ENCODE assay signal across 1 cellular context in genomic region chr17:48247603-48248002, GRCh38.
TF ChIP-seq lines count a peak whose summit lies in the region.

No MANE protein-coding gene starts in this region.

TF ChIP-seq in K562, 482 proteins besides CTCF, POLR2A, EP300 and RAD21 (continued from another document):
- TF ChIP-seq STAT5B (CRISPR knock-in tag; IDR thresholded peaks at IDR 0.05) (no peak), SAFB (IDR thresholded peaks at IDR 0.05; ENCODE audit: borderline replicate concordance, low read depth, low read length) (no peak), CREB3L1 (IDR thresholded peaks at IDR 0.05; ENCODE audit: borderline replicate concordance, low read depth) (no peak), SMARCC2 (IDR thresholded peaks at IDR 0.05; ENCODE audit: low read depth) (no peak), LCOR (CRISPR knock-in tag; IDR thresholded peaks at IDR 0.05) (no peak), ZNF274 (IDR thresholded peaks at IDR 0.05; ENCODE audit: borderline replicate concordance, low read depth, low read length) (no peak), RFX7 (CRISPR knock-in tag; IDR thresholded peaks at IDR 0.05) (no peak), TAL1 (IDR thresholded peaks at IDR 0.05) (no peak)
- TF ChIP-seq, protein P1, sequence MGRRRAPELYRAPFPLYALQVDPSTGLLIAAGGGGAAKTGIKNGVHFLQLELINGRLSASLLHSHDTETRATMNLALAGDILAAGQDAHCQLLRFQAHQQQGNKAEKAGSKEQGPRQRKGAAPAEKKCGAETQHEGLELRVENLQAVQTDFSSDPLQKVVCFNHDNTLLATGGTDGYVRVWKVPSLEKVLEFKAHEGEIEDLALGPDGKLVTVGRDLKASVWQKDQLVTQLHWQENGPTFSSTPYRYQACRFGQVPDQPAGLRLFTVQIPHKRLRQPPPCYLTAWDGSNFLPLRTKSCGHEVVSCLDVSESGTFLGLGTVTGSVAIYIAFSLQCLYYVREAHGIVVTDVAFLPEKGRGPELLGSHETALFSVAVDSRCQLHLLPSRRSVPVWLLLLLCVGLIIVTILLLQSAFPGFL (CRISPR knock-in tag; IDR thresholded peaks at IDR 0.05) = no peak
- TF ChIP-seq, protein P2, sequence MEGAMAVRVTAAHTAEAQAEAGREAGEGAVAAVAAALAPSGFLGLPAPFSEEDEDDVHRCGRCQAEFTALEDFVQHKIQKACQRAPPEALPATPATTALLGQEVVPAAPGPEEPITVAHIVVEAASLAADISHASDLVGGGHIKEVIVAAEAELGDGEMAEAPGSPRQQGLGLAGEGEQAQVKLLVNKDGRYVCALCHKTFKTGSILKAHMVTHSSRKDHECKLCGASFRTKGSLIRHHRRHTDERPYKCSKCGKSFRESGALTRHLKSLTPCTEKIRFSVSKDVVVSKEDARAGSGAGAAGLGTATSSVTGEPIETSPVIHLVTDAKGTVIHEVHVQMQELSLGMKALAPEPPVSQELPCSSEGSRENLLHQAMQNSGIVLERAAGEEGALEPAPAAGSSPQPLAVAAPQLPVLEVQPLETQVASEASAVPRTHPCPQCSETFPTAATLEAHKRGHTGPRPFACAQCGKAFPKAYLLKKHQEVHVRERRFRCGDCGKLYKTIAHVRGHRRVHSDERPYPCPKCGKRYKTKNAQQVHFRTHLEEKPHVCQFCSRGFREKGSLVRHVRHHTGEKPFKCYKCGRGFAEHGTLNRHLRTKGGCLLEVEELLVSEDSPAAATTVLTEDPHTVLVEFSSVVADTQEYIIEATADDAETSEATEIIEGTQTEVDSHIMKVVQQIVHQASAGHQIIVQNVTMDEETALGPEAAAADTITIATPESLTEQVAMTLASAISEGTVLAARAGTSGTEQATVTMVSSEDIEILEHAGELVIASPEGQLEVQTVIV (CRISPR knock-in tag; IDR thresholded peaks at IDR 0.05; ENCODE audit: borderline replicate concordance) = no peak
- TF ChIP-seq, protein P3, sequence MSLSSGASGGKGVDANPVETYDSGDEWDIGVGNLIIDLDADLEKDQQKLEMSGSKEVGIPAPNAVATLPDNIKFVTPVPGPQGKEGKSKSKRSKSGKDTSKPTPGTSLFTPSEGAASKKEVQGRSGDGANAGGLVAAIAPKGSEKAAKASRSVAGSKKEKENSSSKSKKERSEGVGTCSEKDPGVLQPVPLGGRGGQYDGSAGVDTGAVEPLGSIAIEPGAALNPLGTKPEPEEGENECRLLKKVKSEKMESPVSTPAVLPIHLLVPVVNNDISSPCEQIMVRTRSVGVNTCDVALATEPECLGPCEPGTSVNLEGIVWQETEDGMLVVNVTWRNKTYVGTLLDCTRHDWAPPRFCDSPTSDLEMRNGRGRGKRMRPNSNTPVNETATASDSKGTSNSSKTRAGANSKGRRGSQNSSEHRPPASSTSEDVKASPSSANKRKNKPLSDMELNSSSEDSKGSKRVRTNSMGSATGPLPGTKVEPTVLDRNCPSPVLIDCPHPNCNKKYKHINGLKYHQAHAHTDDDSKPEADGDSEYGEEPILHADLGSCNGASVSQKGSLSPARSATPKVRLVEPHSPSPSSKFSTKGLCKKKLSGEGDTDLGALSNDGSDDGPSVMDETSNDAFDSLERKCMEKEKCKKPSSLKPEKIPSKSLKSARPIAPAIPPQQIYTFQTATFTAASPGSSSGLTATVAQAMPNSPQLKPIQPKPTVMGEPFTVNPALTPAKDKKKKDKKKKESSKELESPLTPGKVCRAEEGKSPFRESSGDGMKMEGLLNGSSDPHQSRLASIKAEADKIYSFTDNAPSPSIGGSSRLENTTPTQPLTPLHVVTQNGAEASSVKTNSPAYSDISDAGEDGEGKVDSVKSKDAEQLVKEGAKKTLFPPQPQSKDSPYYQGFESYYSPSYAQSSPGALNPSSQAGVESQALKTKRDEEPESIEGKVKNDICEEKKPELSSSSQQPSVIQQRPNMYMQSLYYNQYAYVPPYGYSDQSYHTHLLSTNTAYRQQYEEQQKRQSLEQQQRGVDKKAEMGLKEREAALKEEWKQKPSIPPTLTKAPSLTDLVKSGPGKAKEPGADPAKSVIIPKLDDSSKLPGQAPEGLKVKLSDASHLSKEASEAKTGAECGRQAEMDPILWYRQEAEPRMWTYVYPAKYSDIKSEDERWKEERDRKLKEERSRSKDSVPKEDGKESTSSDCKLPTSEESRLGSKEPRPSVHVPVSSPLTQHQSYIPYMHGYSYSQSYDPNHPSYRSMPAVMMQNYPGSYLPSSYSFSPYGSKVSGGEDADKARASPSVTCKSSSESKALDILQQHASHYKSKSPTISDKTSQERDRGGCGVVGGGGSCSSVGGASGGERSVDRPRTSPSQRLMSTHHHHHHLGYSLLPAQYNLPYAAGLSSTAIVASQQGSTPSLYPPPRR (CRISPR knock-in tag; IDR thresholded peaks at IDR 0.05; ENCODE audit: borderline replicate concordance) = no peak
- TF ChIP-seq, protein P4, sequence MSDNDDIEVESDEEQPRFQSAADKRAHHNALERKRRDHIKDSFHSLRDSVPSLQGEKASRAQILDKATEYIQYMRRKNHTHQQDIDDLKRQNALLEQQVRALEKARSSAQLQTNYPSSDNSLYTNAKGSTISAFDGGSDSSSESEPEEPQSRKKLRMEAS (CRISPR knock-in tag; IDR thresholded peaks at IDR 0.05) = no peak
